8 cellular contexts compared by ENCODE assay signal in the genomic region with DNA sequence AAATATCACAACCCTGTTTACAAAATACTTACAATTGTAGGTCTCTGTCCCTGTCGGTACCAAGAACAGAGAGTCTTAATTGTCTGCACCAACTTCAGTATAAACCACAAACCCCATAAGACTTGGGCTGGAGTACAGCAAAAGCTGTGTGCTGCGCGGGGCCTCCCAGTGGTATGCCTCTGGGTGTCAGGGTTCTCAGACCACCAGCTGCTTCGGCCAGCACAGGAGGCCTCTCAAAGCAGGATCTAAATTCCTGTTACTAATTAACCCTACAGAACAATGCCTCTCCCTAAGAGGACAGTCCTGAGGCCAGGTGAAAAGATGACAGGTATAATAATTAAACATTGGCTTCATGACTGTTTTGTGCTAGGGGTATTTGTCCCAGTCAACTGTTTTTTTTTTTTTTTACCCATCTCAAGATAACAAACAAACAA. TPM values are rescaled to one million over a fixed set of nuclear protein-coding genes. Genes with fewer than 3 reads are reported as not detected.
DNase-seq lines count a peak whose midpoint lies in the region; ATAC-seq and TF ChIP-seq lines count a peak whose summit lies in the region.

No MANE protein-coding gene starts in this region.

- H3K4me3 Mint-ChIP-seq in type B pancreatic cell = peak overlapping the region; percentile 72

- ATAC-seq in GM18870 (IDR thresholded peaks at IDR 0.05; ENCODE audit: unreplicated experiment) (peak; percentile 49), HG03175 (IDR thresholded peaks at IDR 0.05; ENCODE audit: unreplicated experiment) (peak; percentile 76)

- peaks cover 30% of the 10 kb centered on the region for H3K36me3 Mint-ChIP-seq in type B pancreatic cell

- TF ChIP-seq CTCF in type B pancreatic cell (conservative IDR thresholded peaks at IDR 0.05) = no peak

- peaks cover 38% of the 10 kb centered on the region for H3K4me1 Mint-ChIP-seq in type B pancreatic cell (ENCODE audit: unreplicated experiment)

- no peaks in the 10 kb centered on the region for H3K9me3 Mint-ChIP-seq in type B pancreatic cell

- H3K27me3 Mint-ChIP-seq in type B pancreatic cell = no peaks in the 10 kb centered on the region

- peak overlapping the region; percentile 85 for H3K27ac Mint-ChIP-seq in type B pancreatic cell

- peak; percentile 78 for DNase-seq in astrocyte of the hippocampus (ENCODE audit: low read depth, low spot score)
- DNase-seq in left kidney (ENCODE audit: low read depth, low spot score) = peak; percentile 71
- no peak for DNase-seq in type B pancreatic cell (ENCODE audit: extremely low spot score, unreplicated experiment)
- DNase-seq in NCI-H2107 (lab: John Stamatoyannopoulos, UW) = no peak
- DNase-seq in DMS153 treated with DMSO at 0.1 percent for 48 hours (lab: John Stamatoyannopoulos, UW; ENCODE audit: unreplicated experiment) = no peak
- no peak for DNase-seq in NOMO-1 treated with dmso at 0.1 percent for 144 hours (lab: John Stamatoyannopoulos, UW; ENCODE audit: unreplicated experiment)

RNA-seq across cellular contexts. Expression of a gene that starts 1.0 kb away (rescaled TPM):
- total RNA-seq in type B pancreatic cell (ENCODE audit: low replicate concordance) = 171 and 195 TPM in 2 replicates

Comparison
In these comparisons a context has a peak if more than half of its experiments do, and no peak if none do; other contexts are left out.
1. DNase-seq: peak in astrocyte of the hippocampus (single experiment) and left kidney (single experiment); none in type B pancreatic cell (single experiment), NCI-H2107 (single experiment), DMS153 treated with DMSO at 0.1 percent for 48 hours (single experiment) and NOMO-1 treated with dmso at 0.1 percent for 144 hours (single experiment).